In genomic region chr3:32568953-32569352, GRCh38 we compare ENCODE assay signal across 8 cellular contexts. TPM values are rescaled to one million over a fixed set of nuclear protein-coding genes. Genes with fewer than 3 reads are reported as not detected.
DNase-seq lines count a peak whose midpoint lies in the region; ATAC-seq and TF ChIP-seq lines count a peak whose summit lies in the region.

No MANE protein-coding gene starts in this region.

- peaks cover 23% of the 10 kb centered on the region for H3K4me1 ChIP-seq in body of pancreas

- TF ChIP-seq POLR2A in body of pancreas (IDR thresholded peaks at IDR 0.05): no peak

- TF ChIP-seq CTCF in WTC11 (IDR thresholded peaks at IDR 0.05) (no peak), foreskin fibroblast (IDR thresholded peaks at IDR 0.05; ENCODE audit: low read depth, low read length) (no peak), body of pancreas (IDR thresholded peaks at IDR 0.05) (no peak)

- H3K9me3 ChIP-seq in body of pancreas: no peaks in the 10 kb centered on the region

- H3K27me3 Mint-ChIP-seq in activated CD4-positive, alpha-beta T cell treated with anti-CD3 and anti-CD28 coated beads, Interleukin-2, amount 10 ng/mL, durations not matched to agents 7 days and 5 days: no peaks in the 10 kb centered on the region
- no peaks in the 10 kb centered on the region; the same call in 1 of the 2 replicates for H3K27me3 Mint-ChIP-seq in WTC11 (ENCODE audit: low read depth)

- peak overlapping the region; percentile 84 for H3K4me3 Mint-ChIP-seq in activated CD4-positive, alpha-beta T cell treated with anti-CD3 and anti-CD28 coated beads, Interleukin-2, amount 10 ng/mL, durations not matched to agents 7 days and 5 days
- peak overlapping the region; percentile 89 for H3K4me3 Mint-ChIP-seq in WTC11
- peak overlapping the region; percentile 83 for H3K4me3 Mint-ChIP-seq in stimulated activated effector memory CD8-positive, alpha-beta T cell treated with anti-CD3 and anti-CD28 coated beads, Interleukin-12 subunit alpha, Interleukin-12 subunit beta, amount 100 ng/mL, for 72 hours

- intact Hi-C loops in body of pancreas (cut with DNase I): loop anchor here (10.0 kb wide), 1 partner anchor 116 kb away; the partner anchor contains the start of gene CNOT10

- POLR2A ChIA-PET in activated CD4-positive, alpha-beta T cell treated with anti-CD3 and anti-CD28 coated beads, Interleukin-2, amount 10 ng/mL, durations not matched to agents 7 days and 5 days (lab: Charles Lee): no interaction called here
- POLR2A ChIA-PET in WTC11 (lab: Charles Lee): interaction anchor here (1.3 kb wide), 1 partner anchor 23 kb away, joined by 4 read pairs; no protein-coding TSS in a partner anchor

- peaks cover 28% of the 10 kb centered on the region for H3K4me1 Mint-ChIP-seq in activated CD4-positive, alpha-beta T cell treated with anti-CD3 and anti-CD28 coated beads, Interleukin-2, amount 10 ng/mL, durations not matched to agents 7 days and 5 days
- peaks cover 30% of the 10 kb centered on the region for H3K4me1 Mint-ChIP-seq in WTC11
- H3K4me1 Mint-ChIP-seq in stimulated activated effector memory CD8-positive, alpha-beta T cell treated with anti-CD3 and anti-CD28 coated beads, Interleukin-12 subunit alpha, Interleukin-12 subunit beta, amount 100 ng/mL, for 72 hours: peaks cover 6% of the 10 kb centered on the region

- no peak for DNase-seq in activated CD4-positive, alpha-beta T cell treated with anti-CD3 and anti-CD28 coated beads, Interleukin-2, amount 10 ng/mL, durations not matched to agents 7 days and 5 days
- DNase-seq in activated CD4-positive, alpha-beta T cell treated with anti-CD3 and anti-CD28 coated beads for 4 hours: no peak
- DNase-seq in WTC11 (ENCODE audit: low spot score): no peak
- DNase-seq in foreskin fibroblast: no peak
- DNase-seq in stimulated activated effector memory CD8-positive, alpha-beta T cell treated with anti-CD3 and anti-CD28 coated beads, Interleukin-12 subunit alpha, Interleukin-12 subunit beta, amount 100 ng/mL, for 72 hours (ENCODE audit: low spot score in 2 of 2): no peak
- DNase-seq in NCI-H128 (lab: John Stamatoyannopoulos, UW; ENCODE audit: unreplicated experiment): no peak
- DNase-seq in body of pancreas: no peak
- no peak for DNase-seq in inferior parietal cortex (ENCODE audit: extremely low spot score)

- no peaks in the 10 kb centered on the region for H3K36me3 ChIP-seq in body of pancreas (replicated peaks in 1 of 2; ENCODE audit: insufficient read depth in 1 of 2, low read depth in 2 of 2)

- H3K27me3 ChIP-seq in body of pancreas: no peaks in the 10 kb centered on the region

- WGBS in body of pancreas, 2 donors: 47 to 59% methylated on average over 2 of the region's 2 CpGs

- H3K27ac ChIP-seq in body of pancreas: peak overlapping the region in 1 of 4 donors; percentile 98

- peaks cover 16% of the 10 kb centered on the region for H3K36me3 Mint-ChIP-seq in activated CD4-positive, alpha-beta T cell treated with anti-CD3 and anti-CD28 coated beads, Interleukin-2, amount 10 ng/mL, durations not matched to agents 7 days and 5 days (ENCODE audit: low read depth)
- H3K36me3 Mint-ChIP-seq in WTC11: peaks cover 8% of the 10 kb centered on the region
- H3K36me3 Mint-ChIP-seq in stimulated activated effector memory CD8-positive, alpha-beta T cell treated with anti-CD3 and anti-CD28 coated beads, Interleukin-12 subunit alpha, Interleukin-12 subunit beta, amount 100 ng/mL, for 72 hours: peaks cover 17% of the 10 kb centered on the region

- H3K9me3 Mint-ChIP-seq in activated CD4-positive, alpha-beta T cell treated with anti-CD3 and anti-CD28 coated beads, Interleukin-2, amount 10 ng/mL, durations not matched to agents 7 days and 5 days: no peaks in the 10 kb centered on the region
- no peaks in the 10 kb centered on the region for H3K9me3 Mint-ChIP-seq in WTC11
- H3K9me3 Mint-ChIP-seq in stimulated activated effector memory CD8-positive, alpha-beta T cell treated with anti-CD3 and anti-CD28 coated beads, Interleukin-12 subunit alpha, Interleukin-12 subunit beta, amount 100 ng/mL, for 72 hours: no peaks in the 10 kb centered on the region

- CTCF ChIA-PET in activated CD4-positive, alpha-beta T cell treated with anti-CD3 and anti-CD28 coated beads, Interleukin-2, amount 10 ng/mL, durations not matched to agents 7 days and 5 days (lab: Charles Lee): interaction anchor here (0.7 kb wide), 1 partner anchor 133 kb away, joined by 4 read pairs; no protein-coding TSS in a partner anchor
- CTCF ChIA-PET in WTC11 (lab: Charles Lee): interaction anchor here (1.4 kb wide), 1 partner anchor 59 kb away, joined by 5 read pairs; no protein-coding TSS in a partner anchor

- H3K4me3 ChIP-seq in foreskin fibroblast (ENCODE audit: low read depth in 1 of 2, low read length in 2 of 2) (peak overlapping the region; percentile 84 to 88), body of pancreas (no peak overlapping the region)

- no peak overlapping the region for H3K27ac Mint-ChIP-seq in activated CD4-positive, alpha-beta T cell treated with anti-CD3 and anti-CD28 coated beads, Interleukin-2, amount 10 ng/mL, durations not matched to agents 7 days and 5 days
- H3K27ac Mint-ChIP-seq in WTC11: no peak overlapping the region
- peak overlapping the region; percentile 82 for H3K27ac Mint-ChIP-seq in stimulated activated effector memory CD8-positive, alpha-beta T cell treated with anti-CD3 and anti-CD28 coated beads, Interleukin-12 subunit alpha, Interleukin-12 subunit beta, amount 100 ng/mL, for 72 hours

- ATAC-seq in WTC11 (no peak), body of pancreas (no peak)
- no peak for ATAC-seq in stimulated activated effector memory CD8-positive, alpha-beta T cell treated with anti-CD3 and anti-CD28 coated beads, Interleukin-12 subunit alpha, Interleukin-12 subunit beta, amount 100 ng/mL, for 72 hours

TF ChIP-seq in WTC11, 78 proteins besides CTCF, POLR2A, EP300 and RAD21 (continues in another document):
- TF ChIP-seq AR (CRISPR knock-in tag; IDR thresholded peaks at IDR 0.05) (no peak), ARID4B (CRISPR knock-in tag; IDR thresholded peaks at IDR 0.05; ENCODE audit: borderline replicate concordance) (no peak), SMAD4 (CRISPR knock-in tag; IDR thresholded peaks at IDR 0.05) (no peak)

RNA-seq across cellular contexts. Expression of gene DYNC1LI1, which starts 1.7 kb away (rescaled TPM):
- total RNA-seq in activated CD4-positive, alpha-beta T cell treated with anti-CD3 and anti-CD28 coated beads, Interleukin-2, amount 10 ng/mL, durations not matched to agents 7 days and 5 days: 10 to 100 TPM; 26.9 to 28.3 TPM
- total RNA-seq in WTC11 (2021) (38.9 to 43.6 TPM (median 42.8 TPM) in 3 replicates), body of pancreas (10 to 100 TPM in 1 of 2 donors, 1 to 10 TPM in 1; 7.6 to 16.3 TPM)

Comparison
In these comparisons a context has a peak if more than half of its experiments do, and no peak if none do; other contexts are left out.
1. H3K4me3 ChIP-seq: peak in foreskin fibroblast (2 of 2); none in body of pancreas (0 of 2).
2. Peak in every context shown above with its lines, with median percentiles within 50 percentile points of each other: H3K4me3 Mint-ChIP-seq.